In the genomic region with DNA sequence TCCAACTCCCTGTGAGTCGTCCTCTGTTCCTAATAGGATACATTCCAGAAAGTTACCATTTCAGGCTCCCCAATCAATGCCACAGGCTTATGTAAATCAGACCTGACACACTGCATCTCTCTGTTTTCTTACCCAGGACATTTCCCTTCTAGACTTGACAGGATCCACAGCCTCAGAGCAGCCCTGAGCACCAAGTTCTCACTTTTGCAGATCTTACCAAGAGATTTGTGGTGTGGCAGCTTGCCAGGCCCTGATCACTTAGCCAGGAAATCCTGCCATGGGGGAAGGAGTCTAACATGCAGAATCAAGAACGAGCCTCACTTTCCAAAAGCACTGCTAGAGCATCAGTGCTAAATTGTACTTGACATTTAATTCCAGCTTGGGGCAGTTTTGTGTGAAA, we compare ENCODE assay signal across 15 cellular contexts.
A peak's percentile ranks its signal among the peaks of the same experiment; 100 is the strongest.
DNase-seq lines count a peak whose midpoint lies in the region; ATAC-seq and TF ChIP-seq lines count a peak whose summit lies in the region.
"Had no signal": no experiment of that assay in that cellular context is flagged by ENCODE, and none has a peak within 500 bp of the region (broad histone marks: within the 10 kb centered on the region; RNA-seq: fewer than 3 reads in every experiment).

No MANE protein-coding gene starts in this region.

- ATAC-seq in GM21825 (IDR thresholded peaks at IDR 0.05; ENCODE audit: unreplicated experiment) = no peak
- ATAC-seq in HG02588 (IDR thresholded peaks at IDR 0.05; ENCODE audit: unreplicated experiment) = no peak
- ATAC-seq: upper lobe of right lung had no signal

- DNase-seq in NCI-H2171 treated with DMSO at 0.1 percent for 48 hours (lab: John Stamatoyannopoulos, UW) (peak; percentile 26), NCI-H2171 (lab: John Stamatoyannopoulos, UW) (no peak), NCI-H446 treated with DMSO at 0.1 percent for 48 hours (lab: John Stamatoyannopoulos, UW) (peak; percentile 11), choroid plexus epithelial cell (ENCODE audit: low read depth) (peak; percentile 70), ureter (ENCODE audit: low spot score) (peak; percentile 51), T-helper 9 cell (no peak)
- DNase-seq: erythroblast; H7; mesenchymal stem cell; NCI-H187 treated with DMSO at 0.1 percent for 48 hours; PC-9; stimulated activated CD4-positive, alpha-beta T cell treated with anti-CD3 and anti-CD28 coated beads, Interleukin-15, amount 100 ng/mL, for 24 hours; upper lobe of right lung had no signal

- TF ChIP-seq CTCF in choroid plexus epithelial cell (conservative IDR thresholded peaks at IDR 0.05; ENCODE audit: low read depth, low read length) = no peak

- H3K4me3 ChIP-seq in choroid plexus epithelial cell (ENCODE audit: low read depth, low read length) = no peak overlapping the region
- H3K4me3 ChIP-seq: PC-9, upper lobe of right lung had no signal

Comparison
In these comparisons a context has a peak if more than half of its experiments do, and no peak if none do; other contexts are left out.
1. DNase-seq: peak in NCI-H2171 treated with DMSO at 0.1 percent for 48 hours (single experiment), NCI-H446 treated with DMSO at 0.1 percent for 48 hours (single experiment), choroid plexus epithelial cell (single experiment) and ureter (single experiment); none in NCI-H2171 (single experiment) and T-helper 9 cell (single experiment).